Comparison of ENCODE assay signal across 18 cellular contexts in genomic region chr6:96789871-96790270, GRCh38. TPM values are rescaled to one million over a fixed set of nuclear protein-coding genes. Genes with fewer than 3 reads are reported as not detected.
DNase-seq lines count a peak whose midpoint lies in the region; ATAC-seq, FAIRE-seq and TF ChIP-seq lines count a peak whose summit lies in the region.
"Had no signal": no experiment of that assay in that cellular context is flagged by ENCODE, and none has a peak within 500 bp of the region (broad histone marks: within the 10 kb centered on the region; RNA-seq: fewer than 3 reads in every experiment).

No MANE protein-coding gene starts in this region.

- H3K4ac ChIP-seq in mesendoderm (ENCODE audit: low read depth, low read length) = no peak overlapping the region

- RAD21 ChIA-PET in GM12878 (lab: Charles Lee; ENCODE audit: unreplicated experiment) = interaction anchor here (0.6 kb wide), 1 partner anchor 52 kb away, joined by 3 read pairs; no protein-coding TSS in a partner anchor

- POLR2A ChIA-PET in GM12878 (lab: Charles Lee) = no interaction called here
- POLR2A ChIA-PET in RWPE1 (lab: Yijun Ruan, JAX; ENCODE audit: low non-redundant PET) = no interaction called here

- no peak overlapping the region for H4K5ac ChIP-seq in mesendoderm (ENCODE audit: low read length)

- SMC1A ChIA-PET in GM12878 (lab: Charles Lee; ENCODE audit: uncharacterized antibody, unreplicated experiment) = interaction anchor here (0.6 kb wide), 1 partner anchor 64 kb away, joined by 3 read pairs; no protein-coding TSS in a partner anchor

- H3K23ac ChIP-seq in mesendoderm (ENCODE audit: low read length) = no peak overlapping the region

- BruUV-seq in GM12878 (replicated peaks; lab: Mats Ljungman, UMichigan) = TSS peak; percentile 54

- no peaks in the 10 kb centered on the region for H4K20me1 ChIP-seq in BLaER1
- H4K20me1 ChIP-seq in GM12878 (ENCODE audit: control insufficient read depth, insufficient read depth) = no peaks in the 10 kb centered on the region

- no peak overlapping the region for H2AFZ ChIP-seq in GM12878 (ENCODE audit: control insufficient read depth, low read depth, low read length)
- H2AFZ ChIP-seq: GM23248 had no signal

- CTCF ChIA-PET in GM12878 (lab: Yijun Ruan, JAX) (interaction anchor here (1.7 kb wide), 1 partner anchor 15 kb away, joined by 4 read pairs; no protein-coding TSS in a partner anchor), RWPE1 (lab: Yijun Ruan, JAX) (interaction anchor here (0.6 kb wide), 1 partner anchor 131 kb away, joined by 3 read pairs; no protein-coding TSS in a partner anchor)

- no peak for FAIRE-seq in GM12878 (lab: Jason Lieb, UNC)
- FAIRE-seq: GM12891, H54 had no signal

- no peak overlapping the region for H3K56ac ChIP-seq in mesendoderm (ENCODE audit: low read length)

- H3K27me3 ChIP-seq in BLaER1 (no peaks in the 10 kb centered on the region), GM12878 (replicated peaks in 1 of 2; ENCODE audit: control insufficient read depth in 2 of 2, insufficient read depth in 2 of 2, low read length in 1 of 2) (no peaks in the 10 kb centered on the region), foreskin keratinocyte (no peaks in the 10 kb centered on the region), mesendoderm (ENCODE audit: insufficient read depth, low read length, poor library complexity) (no peaks in the 10 kb centered on the region)

- H3K4me3 ChIP-seq in BLaER1 = no peak overlapping the region
- no peak overlapping the region for H3K4me3 ChIP-seq in GM12878
- no peak overlapping the region for H3K4me3 ChIP-seq in mesendoderm (ENCODE audit: low read length)
- H3K4me3 ChIP-seq: GM23248 had no signal

- H3K4me2 ChIP-seq in BLaER1 = peak overlapping the region; percentile 56; the same call in 1 of the 2 replicates
- no peak overlapping the region for H3K4me2 ChIP-seq in GM12878 (ENCODE audit: control insufficient read depth, insufficient read depth)
- H3K4me2 ChIP-seq in mesendoderm (ENCODE audit: low read length) = no peak overlapping the region

- no peaks in the 10 kb centered on the region for H3K36me3 Mint-ChIP-seq in T-helper 17 cell (ENCODE audit: low read depth)
- H3K36me3 Mint-ChIP-seq: CD4-positive, alpha-beta memory T cell had no signal

- no peak overlapping the region for H2BK120ac ChIP-seq in mesendoderm (ENCODE audit: low read depth, low read length)

- no peak overlapping the region for H3K27ac Mint-ChIP-seq in T-helper 17 cell
- H3K27ac Mint-ChIP-seq: CD4-positive, alpha-beta memory T cell had no signal

- H2BK5ac ChIP-seq in mesendoderm (ENCODE audit: low read length) = no peak overlapping the region

- H3K4me1 Mint-ChIP-seq in T-helper 17 cell = no peaks in the 10 kb centered on the region
- H3K4me1 Mint-ChIP-seq: CD4-positive, alpha-beta memory T cell had no signal

- no peak overlapping the region for H3K18ac ChIP-seq in mesendoderm (ENCODE audit: low read length)

- H3K4me3 Mint-ChIP-seq in T-helper 17 cell = no peak overlapping the region
- H3K4me3 Mint-ChIP-seq: CD4-positive, alpha-beta memory T cell had no signal

- no peaks in the 10 kb centered on the region for H3K27me3 Mint-ChIP-seq in T-helper 17 cell

- H3K9ac ChIP-seq in BLaER1 (no peak overlapping the region), GM12878 (ENCODE audit: control insufficient read depth, insufficient read depth, low read length) (no peak overlapping the region), mesendoderm (ENCODE audit: low read length) (no peak overlapping the region)
- H3K9ac ChIP-seq: GM23248 had no signal

- TF ChIP-seq POLR2A in GM12878 (IDR thresholded peaks at IDR 0.05; ENCODE audit: low read depth, low read length) = no peak

- ATAC-seq in GM12878 (no peak), foreskin keratinocyte (peak; percentile 55), T-helper 17 cell (no peak)

- no peak overlapping the region for H2AK5ac ChIP-seq in mesendoderm (ENCODE audit: low read length)

- DNase-seq in HPDE6-E6E7 (ENCODE audit: extremely low spot score) = peak; percentile 4
- no peak for DNase-seq in GM12878 (ENCODE audit: low read depth, low spot score)
- peak in 1 of 2 donors; percentile 29 for DNase-seq in foreskin keratinocyte
- DNase-seq in RWPE1 (ENCODE audit: low spot score) = no peak
- DNase-seq in mesendoderm = no peak
- DNase-seq in T-helper 17 cell = no peak
- DNase-seq: ACHN; CD4-positive, alpha-beta memory T cell; DMS79; GM23248; IMR-90 had no signal

- no peak for TF ChIP-seq EP300 in GM12878 (IDR thresholded peaks at IDR 0.05; ENCODE audit: borderline replicate concordance in 1 of 2, control insufficient read depth in 1 of 2, low read depth in 2 of 2, low read length in 2 of 2)

- intact Hi-C loops in GM12878 (cut with micrococcal nuclease; ENCODE audit: unreplicated experiment) = no loop called here

- no peaks in the 10 kb centered on the region for H3K79me1 ChIP-seq in mesendoderm (ENCODE audit: low read length)

- no peak overlapping the region for H4K8ac ChIP-seq in mesendoderm (ENCODE audit: low read depth, low read length)

- H3K27ac ChIP-seq in BLaER1 (no peak overlapping the region), GM12878 (ENCODE audit: control insufficient read depth, insufficient read depth) (no peak overlapping the region), foreskin keratinocyte (no peak overlapping the region), RWPE1 (no peak overlapping the region), mesendoderm (ENCODE audit: low read depth, low read length) (no peak overlapping the region)
- H3K27ac ChIP-seq: C4-2B, GM23248, HL-60 had no signal

- in situ Hi-C loops in GM12878 (cut with MboI) = no loop called here

- peaks cover 42% of the 10 kb centered on the region for H3K4me1 ChIP-seq in BLaER1
- H3K4me1 ChIP-seq in GM12878 (ENCODE audit: control insufficient read depth, insufficient read depth, low read length) = peaks cover 1% of the 10 kb centered on the region; the same call in 1 of the 2 replicates
- H3K4me1 ChIP-seq in foreskin keratinocyte = no peaks in the 10 kb centered on the region
- no peaks in the 10 kb centered on the region for H3K4me1 ChIP-seq in mesendoderm (ENCODE audit: control insufficient read depth, low read depth, low read length)

- WGBS in GM12878 (ENCODE audit: insufficient coverage, insufficient replicate concordance, low lambda C conversion rate, missing lambda C conversion rate) = 35% methylated on average over 3 of the region's 3 CpGs
- WGBS in mesendoderm (ENCODE audit: extremely low coverage, insufficient coverage, low lambda C conversion rate) = no CpG with 5 or more reads among the region's 3 CpGs

- H2BK15ac ChIP-seq in mesendoderm (replicated peaks; ENCODE audit: low read depth) = no peak overlapping the region

- H3K79me2 ChIP-seq in GM12878 (ENCODE audit: control insufficient read depth, insufficient read depth, low read length) (no peaks in the 10 kb centered on the region), mesendoderm (ENCODE audit: control insufficient read depth, insufficient read depth, low read length) (no peaks in the 10 kb centered on the region)

- TF ChIP-seq RAD21 in GM12878 (IDR thresholded peaks at IDR 0.05; ENCODE audit: insufficient read depth, low read depth, low read length) = no peak

- H3K36me3 ChIP-seq in BLaER1 (no peaks in the 10 kb centered on the region), GM12878 (ENCODE audit: control insufficient read depth in 2 of 2, insufficient read depth in 2 of 2, low read length in 1 of 2) (no peaks in the 10 kb centered on the region), mesendoderm (ENCODE audit: control insufficient read depth, insufficient read depth, low read length) (no peaks in the 10 kb centered on the region)

- no peak for TF ChIP-seq CTCF in GM12878 (IDR thresholded peaks at IDR 0.05 in 2 of 3, conservative IDR thresholded peaks at IDR 0.05 in 1 of 3; ENCODE audit: control insufficient read depth in 2 of 3, extremely low read depth in 1 of 3, insufficient read depth in 1 of 3, low read depth in 3 of 3, low read length in 3 of 3)
- no peak for TF ChIP-seq CTCF in foreskin keratinocyte (conservative IDR thresholded peaks at IDR 0.05)
- no peak for TF ChIP-seq CTCF in RWPE1 (conservative IDR thresholded peaks at IDR 0.05; ENCODE audit: low read depth)

- H3K9me3 ChIP-seq in BLaER1 = peaks cover 7% of the 10 kb centered on the region; the same call in 1 of the 2 replicates
- H3K9me3 ChIP-seq in GM12878 (replicated peaks; ENCODE audit: control insufficient read depth, insufficient read depth, low read length) = no peaks in the 10 kb centered on the region
- no peaks in the 10 kb centered on the region for H3K9me3 ChIP-seq in T-helper 17 cell (ENCODE audit: control insufficient read depth, low read length, poor library complexity, severe bottlenecking)

TF ChIP-seq in GM12878, 131 proteins besides CTCF, POLR2A, EP300 and RAD21:
- TF ChIP-seq POU2F2 (IDR thresholded peaks at IDR 0.05; ENCODE audit: borderline replicate concordance, low read depth, low read length) (no peak), POLR2AphosphoS2 (IDR thresholded peaks at IDR 0.05; ENCODE audit: low read depth, low read length) (no peak), ZZZ3 (IDR thresholded peaks at IDR 0.05; ENCODE audit: control insufficient read depth, insufficient read length, low read depth) (no peak), NBN (IDR thresholded peaks at IDR 0.05) (no peak), MEF2B (IDR thresholded peaks at IDR 0.05; ENCODE audit: partially characterized antibody, poor library complexity, severe bottlenecking) (no peak)
TF ChIP-seq in GM12878: peak in this region for 0.

RNA-seq across cellular contexts. Expression of gene GPR63, which starts 47.4 kb away (rescaled TPM):
- 21.8 and 23.1 TPM in 2 replicates for total RNA-seq in GM12878 (2013; cell fraction: nucleolus; rRNA removed)
- 3.7 and 4.3 TPM in 2 replicates for total RNA-seq in GM12878 (2014; rRNA removed)
- 3.7 and 4.0 TPM in 2 replicates for total RNA-seq in GM12878 (2014; rRNA removed; fragmentation: Illumina TruSeq; extraction: Trizol)
- 3.6 and 3.8 TPM in 2 replicates for total RNA-seq in GM12878 (2021)
- 1.2 TPM for polyA plus RNA-seq in GM12878 (2011; ENCODE audit: low read depth)
- polyA plus RNA-seq in GM12878 (2011; rRNA removed) = 6.6 and 7.9 TPM in 2 replicates
- polyA plus RNA-seq in GM12878 (2011; cell fraction: cytosol; rRNA removed) = 4.0 and 5.0 TPM in 2 replicates
- 6.9 and 7.0 TPM in 2 replicates for polyA plus RNA-seq in GM12878 (2011; cell fraction: nucleus; rRNA removed)
- 1.3 and 1.6 TPM in 2 replicates for polyA plus RNA-seq in GM12878 (2012)
- 4.7 and 6.2 TPM in 2 replicates for polyA plus RNA-seq in GM12878 (2014; fragmentation: Illumina TruSeq; extraction: Trizol)
- polyA plus RNA-seq in GM12878 (2014; fragmentation: Nextera tagmentation; extraction: Ambion mirVana) = 1 to 10 TPM; 1.6 to 1.7 TPM
- polyA plus RNA-seq in GM12878 (2014; rRNA removed) = 2.8 and 3.4 TPM in 2 replicates
- 1 to 10 TPM; 1.9 to 2.3 TPM for polyA plus RNA-seq in GM12878 (2016; fragmentation: Nextera tagmentation; extraction: Ambion mirVana)
- polyA minus RNA-seq in GM12878 (2011; rRNA and poly(A)+ RNA removed) = 5.9 and 6.0 TPM in 2 replicates
- polyA minus RNA-seq in GM12878 (2011; cell fraction: cytosol; rRNA and poly(A)+ RNA removed) = 2.1 and 2.3 TPM in 2 replicates
- 5.3 and 8.7 TPM in 2 replicates for polyA minus RNA-seq in GM12878 (2011; cell fraction: nucleus; rRNA and poly(A)+ RNA removed)
- total RNA-seq in foreskin keratinocyte = 2.8 and 3.2 TPM in 2 replicates
- polyA plus RNA-seq in foreskin keratinocyte = 0.64 and 0.91 TPM in 2 replicates
- polyA plus RNA-seq in mesendoderm (2013, experiment 1 of 2) = 5.6 TPM
- 5.9 TPM for polyA plus RNA-seq in mesendoderm (2013, experiment 2 of 2)
- total RNA-seq in T-helper 17 cell = under 1 TPM; 0.80 to 0.96 TPM
- total RNA-seq: A172, G401 had no signal
